In genomic region chr9:78828521-78828920, GRCh38 we compare ENCODE assay signal across 23 cellular contexts.
"Had no signal": no experiment of that assay in that cellular context is flagged by ENCODE, and none has a peak within 500 bp of the region (broad histone marks: within the 10 kb centered on the region; RNA-seq: fewer than 3 reads in every experiment).

No MANE protein-coding gene starts in this region.

- ATAC-seq: left colon; left lung; natural killer cell; right lobe of liver; stimulated activated naive B cell treated with anti-CD40 and anti-IgM and Interleukin-4, amounts not matched to agents 10 μg/mL and 1 μg/mL and 100 μg/mL, for 72 hours; stimulated activated naive CD8-positive, alpha-beta T cell treated with anti-CD3 and anti-CD28 coated beads, Interleukin-15, Interleukin-2, amounts not matched to agents 100 U/mL and 50 U/mL, for 24 hours; upper lobe of right lung had no signal

- H3K27me3 ChIP-seq: left lung, neural progenitor cell, ovary, right atrium auricular region, right lobe of liver, stomach, testis, thyroid gland, upper lobe of right lung had no signal

- DNase-seq: immature natural killer cell; kidney; left colon; left lung; mesendoderm; naive B cell; natural killer cell; nephron progenitor cell; ovary; right lobe of liver; stimulated activated CD4-positive, alpha-beta T cell treated with anti-CD3 and anti-CD28 coated beads, Interleukin-1b, Interleukin-23, amount 100 ng/mL, for 48 hours; stimulated activated CD4-positive, alpha-beta T cell treated with anti-CD3 and anti-CD28 coated beads, Interleukin-2, amount 100 ng/mL, for 48 hours; stimulated activated naive B cell treated with anti-CD40 and anti-IgM and Interleukin-4, amounts not matched to agents 10 μg/mL and 1 μg/mL and 100 μg/mL, for 72 hours; stimulated activated naive CD8-positive, alpha-beta T cell treated with anti-CD3 and anti-CD28 coated beads, Interleukin-15, Interleukin-2, amounts not matched to agents 100 U/mL and 50 U/mL, for 24 hours; stomach; testis; thyroid gland; trophoblast cell; upper lobe of right lung had no signal

- H3K27ac ChIP-seq: left lung, neural progenitor cell, ovary, right atrium auricular region, right lobe of liver, stomach, testis, thyroid gland, upper lobe of right lung had no signal

- H3K4me3 ChIP-seq: left lung, lung, neural progenitor cell, ovary, right atrium auricular region, right lobe of liver, smooth muscle cell, stomach, testis, thyroid gland, upper lobe of right lung had no signal

- H3K36me3 ChIP-seq: left lung, neural progenitor cell, ovary, right atrium auricular region, right lobe of liver, stomach, thyroid gland, upper lobe of right lung had no signal

- H3K4me1 ChIP-seq: left lung, neural progenitor cell, right atrium auricular region, right lobe of liver, stomach, testis, thyroid gland, upper lobe of right lung had no signal

- H3K9me3 ChIP-seq: left lung, ovary, right atrium auricular region, right lobe of liver, stomach, testis, thyroid gland, upper lobe of right lung had no signal
